8 cellular contexts compared by ENCODE assay signal in the genomic region with DNA sequence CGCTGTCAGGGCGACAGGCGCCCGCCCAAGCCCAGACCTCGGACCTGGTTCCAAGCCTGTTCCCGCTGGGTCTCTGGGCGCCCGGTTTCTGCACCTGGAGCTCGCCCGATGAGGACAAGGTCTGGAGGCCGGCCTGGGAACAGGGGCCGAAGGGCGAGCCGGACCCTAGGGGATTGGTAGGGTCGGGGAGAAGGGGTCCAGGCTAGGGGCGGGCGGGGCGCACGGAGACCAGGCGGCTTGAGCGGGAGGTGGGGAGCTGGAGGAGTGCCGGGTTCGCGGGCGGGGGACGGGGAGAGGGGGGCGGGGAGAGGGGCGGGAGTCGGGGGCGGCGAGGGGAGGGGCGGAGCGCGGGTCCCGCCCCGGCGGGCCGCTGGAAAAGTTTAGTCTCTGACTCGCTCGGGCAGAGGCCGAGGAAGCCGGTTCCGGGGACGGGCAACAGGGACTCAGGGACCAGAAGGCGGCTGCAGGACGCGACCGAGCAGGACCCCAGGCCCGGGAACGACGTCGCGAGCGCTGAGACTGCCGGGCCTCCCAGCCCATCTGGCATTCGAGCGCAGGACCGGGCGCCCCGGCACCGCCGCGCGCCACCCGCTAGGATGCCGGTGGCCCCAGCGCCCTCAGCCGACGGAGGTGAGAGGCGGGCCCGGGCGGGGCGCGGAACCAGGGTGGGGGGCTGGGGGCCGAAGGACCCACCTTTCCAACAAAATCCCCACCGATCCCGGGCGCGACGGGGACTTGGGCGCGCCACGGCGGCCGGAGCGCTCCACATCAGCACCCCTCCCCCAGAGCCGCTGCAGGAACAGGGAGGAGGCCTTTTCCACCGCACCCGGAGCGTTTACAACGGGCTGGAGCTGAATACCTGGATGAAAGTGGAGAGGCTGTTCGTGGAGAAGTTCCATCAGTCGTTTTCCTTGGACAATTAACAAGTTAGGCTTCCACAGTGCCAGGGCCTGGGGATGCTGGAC. TPM values are rescaled to one million over a fixed set of nuclear protein-coding genes. Genes with fewer than 3 reads are reported as not detected.
DNase-seq lines count a peak whose midpoint lies in the region; ATAC-seq and TF ChIP-seq lines count a peak whose summit lies in the region.

S1PR3 (plus strand) TSS at position 403 of the 965 bp plus-strand sequence. CDS start 9,733 bp downstream, outside the sequence.

- H3K4me2 ChIP-seq in BLaER1 treated with 17β-estradiol and CSF1 and Interleukin-3, amounts not matched to agents 10 nM and 100 nM = peak within 1 kb of the TSS; percentile 90 to 99 (median 95)

- peak within 1 kb of the TSS; percentile 90 to 97 (median 92) for H3K4me3 Mint-ChIP-seq in brain

- 0 out of 22 replicates have a peak, but pooled peaks cover 0 to 6% (median 0%) of the 10 kb centered on the region in 11 experiments for H3K9me3 ChIP-seq in BLaER1 treated with 17β-estradiol and CSF1 and Interleukin-3, amounts not matched to agents 10 nM and 100 nM (replicated peaks in 1 of 11)

- peak within 1 kb of the TSS; percentile 57 to 82 (median 70) for H3K4me3 ChIP-seq in BLaER1 treated with 17β-estradiol and CSF1 and Interleukin-3, amounts not matched to agents 10 nM and 100 nM

- peak in 1 of 2 experiments; percentile 17 for TF ChIP-seq CTCF in brain (conservative IDR thresholded peaks at IDR 0.05)

- no peaks in the 10 kb centered on the region for H3K36me3 Mint-ChIP-seq in brain

- peak within 1 kb of the TSS in 8 of 11 experiments; percentile 4 to 75 (median 38); a peak in 10 of 22 replicates for H3K27ac ChIP-seq in BLaER1 treated with 17β-estradiol and CSF1 and Interleukin-3, amounts not matched to agents 10 nM and 100 nM

- H3K4me1 ChIP-seq in BLaER1 treated with 17β-estradiol and CSF1 and Interleukin-3, amounts not matched to agents 10 nM and 100 nM = peaks cover 23 to 49% (median 31%) of the 10 kb centered on the region in 10 experiments

- H3K9ac ChIP-seq in BLaER1 treated with 17β-estradiol and CSF1 and Interleukin-3, amounts not matched to agents 10 nM and 100 nM = peak within 1 kb of the TSS in 10 of 11 experiments; percentile 43 to 79 (median 72); a peak in 17 of 22 replicates

- peaks cover 28 to 56% (median 35%) of the 10 kb centered on the region in 11 experiments for H3K27me3 ChIP-seq in BLaER1 treated with 17β-estradiol and CSF1 and Interleukin-3, amounts not matched to agents 10 nM and 100 nM

- no peaks in the 10 kb centered on the region for H3K36me3 ChIP-seq in BLaER1 treated with 17β-estradiol and CSF1 and Interleukin-3, amounts not matched to agents 10 nM and 100 nM

- peaks cover 0 to 10% (median 3%) of the 10 kb centered on the region in 5 experiments for H3K9me3 Mint-ChIP-seq in brain

- TF ChIP-seq POLR2A in erythroblast (IDR thresholded peaks at IDR 0.05; ENCODE audit: low read length) = no peak

- peak; percentile 13 for DNase-seq in NCI-H1105 treated with DMSO at 0.1 percent for 48 hours (lab: John Stamatoyannopoulos, UW)
- peak; percentile 86 for DNase-seq in islet precursor cell
- DNase-seq in stimulated activated CD4-positive, alpha-beta T cell treated with anti-CD3 and anti-CD28 coated beads, Interleukin-12 subunit alpha, Interleukin-12 subunit beta, amount 100 ng/mL, for 4 hours = peak; percentile 56
- DNase-seq in erythroblast (lab: John Stamatoyannopoulos, UW) = no peak
- DNase-seq in NCI-H774 (lab: John Stamatoyannopoulos, UW) = no peak

- H3K27ac Mint-ChIP-seq in brain = peak within 1 kb of the TSS; percentile 58 to 89 (median 76)

- peaks cover 18% of the 10 kb centered on the region for H3K27me3 Mint-ChIP-seq in brain

- ATAC-seq in GM21526 (IDR thresholded peaks at IDR 0.05; ENCODE audit: low FRiP score, unreplicated experiment) = no peak

- H4K20me1 ChIP-seq in BLaER1 treated with 17β-estradiol and CSF1 and Interleukin-3, amounts not matched to agents 10 nM and 100 nM = peaks cover 0 to 16% (median 0%) of the 10 kb centered on the region in 11 experiments; a peak in 4 of 22 replicates

- H3K4me1 Mint-ChIP-seq in brain = peaks cover 62% of the 10 kb centered on the region

RNA-seq across cellular contexts. Expression of gene S1PR3, which starts in this region (rescaled TPM):
- polyA plus RNA-seq in brain (ENCODE audit: insufficient read depth, low read depth, low replicate concordance) = 7.4 TPM

Comparison
In these comparisons a context has a peak if more than half of its experiments do, and no peak if none do; other contexts are left out.
1. DNase-seq: peak in NCI-H1105 treated with DMSO at 0.1 percent for 48 hours (single experiment), islet precursor cell (single experiment) and stimulated activated CD4-positive, alpha-beta T cell treated with anti-CD3 and anti-CD28 coated beads, Interleukin-12 subunit alpha, Interleukin-12 subunit beta, amount 100 ng/mL, for 4 hours (single experiment); none in erythroblast (0 of 2) and NCI-H774 (single experiment).